11 cellular contexts compared by ENCODE assay signal in the genomic region with DNA sequence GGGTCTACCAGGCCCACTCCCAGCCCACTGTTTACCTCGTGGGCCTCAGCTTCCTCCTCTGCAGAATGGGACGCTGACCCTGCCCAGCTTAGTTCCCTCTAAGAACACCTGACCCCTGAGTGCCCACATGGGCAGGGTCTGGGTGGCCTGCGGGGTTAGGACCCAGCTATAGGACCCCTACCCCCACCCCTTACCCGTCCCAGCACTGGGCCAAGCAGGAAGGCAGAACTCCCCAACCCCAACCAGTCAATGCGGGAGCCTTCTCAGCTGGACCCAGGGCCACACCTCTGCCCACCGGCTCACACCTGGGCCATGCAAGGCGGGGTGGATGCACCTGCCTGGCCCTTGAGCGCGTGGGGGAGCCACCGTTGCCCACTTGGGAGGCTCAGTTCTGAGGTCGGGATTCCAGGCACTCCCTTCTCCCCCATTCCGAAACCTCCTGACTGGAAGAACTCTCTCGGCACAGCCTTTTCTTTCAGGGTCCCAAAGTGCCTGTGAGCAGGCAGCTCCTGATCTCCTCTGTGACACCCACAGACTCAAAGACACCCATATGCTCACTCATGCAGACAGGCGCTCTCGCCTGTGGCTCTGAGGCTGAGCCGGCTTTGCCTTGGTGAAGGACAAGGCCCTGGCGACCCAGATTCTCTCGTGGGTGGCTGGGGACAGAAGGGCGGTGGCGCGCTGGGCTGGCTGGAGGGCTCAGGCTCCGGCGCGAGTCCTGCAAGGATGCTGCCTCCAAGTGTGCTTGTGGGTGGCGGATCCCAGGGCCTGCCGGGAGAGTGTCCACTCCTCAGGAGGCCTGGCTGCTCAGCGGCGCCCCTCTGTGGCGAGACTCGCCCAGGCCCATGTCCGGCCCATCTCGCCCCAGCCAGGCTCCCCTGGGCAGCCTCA. TPM values are rescaled to one million over a fixed set of nuclear protein-coding genes. Genes with fewer than 3 reads are reported as not detected.
A peak's percentile ranks its signal among the peaks of the same experiment; 100 is the strongest.
DNase-seq lines count a peak whose midpoint lies in the region; ATAC-seq, FAIRE-seq and TF ChIP-seq lines count a peak whose summit lies in the region.
"Had no signal": no experiment of that assay in that cellular context is flagged by ENCODE, and none has a peak within 500 bp of the region (broad histone marks: within the 10 kb centered on the region; RNA-seq: fewer than 3 reads in every experiment).

No MANE protein-coding gene starts in this region.

- H4K20me1 ChIP-seq in GM12878 (ENCODE audit: control insufficient read depth, insufficient read depth) = no peaks in the 10 kb centered on the region

- no peak for TF ChIP-seq RAD21 in GM12878 (IDR thresholded peaks at IDR 0.05; ENCODE audit: insufficient read depth, low read depth, low read length)

- H3K9me3 ChIP-seq in GM12878 (replicated peaks; ENCODE audit: control insufficient read depth, insufficient read depth, low read length) (no peaks in the 10 kb centered on the region), left lung (no peaks in the 10 kb centered on the region), gastrocnemius medialis (no peaks in the 10 kb centered on the region)
- H3K9me3 ChIP-seq: MG63, SJSA1 had no signal

- CTCF ChIA-PET in GM12878 (lab: Yijun Ruan, JAX) = no interaction called here

- no TSS peak for BruUV-seq in GM12878 (replicated peaks; lab: Mats Ljungman, UMichigan)

- SMC1A ChIA-PET in GM12878 (lab: Charles Lee; ENCODE audit: uncharacterized antibody, unreplicated experiment) = no interaction called here

- TF ChIP-seq CTCF in AG09309 (IDR thresholded peaks at IDR 0.05; ENCODE audit: control insufficient read depth, insufficient read depth, low read depth, low read length, missing control alignments) (peak; percentile 24), GM13977 (IDR thresholded peaks at IDR 0.05; ENCODE audit: extremely low read depth, insufficient read depth, missing control alignments) (peak; percentile 29), GM12878 (IDR thresholded peaks at IDR 0.05 in 2 of 3, conservative IDR thresholded peaks at IDR 0.05 in 1 of 3; ENCODE audit: control insufficient read depth in 2 of 3, extremely low read depth in 1 of 3, insufficient read depth in 1 of 3, low read depth in 3 of 3, low read length in 3 of 3) (peak in 2 of 3 experiments; percentile 15 to 16; a peak in 1 of 6 replicates), left lung (IDR thresholded peaks at IDR 0.05) (no peak), gastrocnemius medialis (IDR thresholded peaks at IDR 0.05 in 4 of 5, conservative IDR thresholded peaks at IDR 0.05 in 1 of 5) (no peak)

- no peak overlapping the region for H2AFZ ChIP-seq in GM12878 (ENCODE audit: control insufficient read depth, low read depth, low read length)

- RAD21 ChIA-PET in GM12878 (lab: Charles Lee; ENCODE audit: unreplicated experiment) = no interaction called here

- TF ChIP-seq EP300 in GM12878 (IDR thresholded peaks at IDR 0.05; ENCODE audit: borderline replicate concordance in 1 of 2, control insufficient read depth in 1 of 2, low read depth in 2 of 2, low read length in 2 of 2) = no peak

- POLR2A ChIA-PET in GM12878 (lab: Charles Lee) = no interaction called here

- H3K27ac ChIP-seq in GM12878 (ENCODE audit: control insufficient read depth, insufficient read depth) (no peak overlapping the region), left lung (no peak overlapping the region), gastrocnemius medialis (no peak overlapping the region)
- H3K27ac ChIP-seq: SJSA1 had no signal

- H3K4me1 ChIP-seq in GM12878 (ENCODE audit: control insufficient read depth, insufficient read depth, low read length) (no peaks in the 10 kb centered on the region), left lung (peaks cover 0 to 14% of the 10 kb centered on the region in 2 donors), gastrocnemius medialis (no peaks in the 10 kb centered on the region)
- H3K4me1 ChIP-seq: SJSA1 had no signal

- no peak for DNase-seq in AG09309 (ENCODE audit: low read depth)
- DNase-seq in GM13977 (ENCODE audit: low spot score) = no peak
- no peak for DNase-seq in GM12878 (ENCODE audit: low read depth, low spot score)
- DNase-seq in left lung = peak in 1 of 2 donors; percentile 73
- DNase-seq in gastrocnemius medialis = no peak
- DNase-seq in C1 segment of cervical spinal cord (lab: John Stamatoyannopoulos, UW) = no peak
- DNase-seq: GOT3, MG63 had no signal

- ATAC-seq in GM12878 (peak; percentile 44; the same call in 2 of the 3 replicates), left lung (peak; percentile 55), HG03280 (IDR thresholded peaks at IDR 0.05; ENCODE audit: unreplicated experiment) (no peak), GM19463 (IDR thresholded peaks at IDR 0.05; ENCODE audit: unreplicated experiment) (no peak), gastrocnemius medialis (no peak)

- no peak overlapping the region for H3K4me2 ChIP-seq in GM12878 (ENCODE audit: control insufficient read depth, insufficient read depth)

- no peaks in the 10 kb centered on the region for H3K36me3 ChIP-seq in GM12878 (ENCODE audit: control insufficient read depth in 2 of 2, insufficient read depth in 2 of 2, low read length in 1 of 2)
- H3K36me3 ChIP-seq in left lung = no peaks in the 10 kb centered on the region
- H3K36me3 ChIP-seq in gastrocnemius medialis = no peaks in the 10 kb centered on the region
- H3K36me3 ChIP-seq: MG63, SJSA1 had no signal

- WGBS in GM12878 (ENCODE audit: insufficient coverage, insufficient replicate concordance, low lambda C conversion rate, missing lambda C conversion rate) = 55% methylated on average over 27 of the region's 32 CpGs

- TF ChIP-seq POLR2A in GM12878 (IDR thresholded peaks at IDR 0.05; ENCODE audit: low read depth, low read length) (no peak), gastrocnemius medialis (IDR thresholded peaks at IDR 0.05) (no peak)

- peaks cover 3% of the 10 kb centered on the region in 2 experiments; a peak in 3 of 4 replicates for H3K27me3 ChIP-seq in GM12878 (replicated peaks in 1 of 2; ENCODE audit: control insufficient read depth in 2 of 2, insufficient read depth in 2 of 2, low read length in 1 of 2)
- H3K27me3 ChIP-seq in left lung = peaks cover 13 to 44% of the 10 kb centered on the region in 2 donors
- H3K27me3 ChIP-seq in gastrocnemius medialis = peaks cover 10 to 27% (median 14%) of the 10 kb centered on the region in 3 donors

- FAIRE-seq in GM12878 (lab: Jason Lieb, UNC) = no peak

- in situ Hi-C loops in GM13977 (cut with MboI; ENCODE audit: low pct_unique_long_range_greater_than_20kb, low sequenced_read_pairs, unreplicated experiment) (no loop called here), GM12878 (cut with MboI) (no loop called here), gastrocnemius medialis (cut with MboI; ENCODE audit: low sequenced_read_pairs in 4 of 4) (no loop called here)

- H3K4me3 ChIP-seq in AG09309 (ENCODE audit: control insufficient read depth, low read depth, low read length) (no peak overlapping the region), GM12878 (no peak overlapping the region), left lung (no peak overlapping the region), gastrocnemius medialis (no peak overlapping the region)

- no peaks in the 10 kb centered on the region for H3K79me2 ChIP-seq in GM12878 (ENCODE audit: control insufficient read depth, insufficient read depth, low read length)

- no peak overlapping the region for H3K9ac ChIP-seq in GM12878 (ENCODE audit: control insufficient read depth, insufficient read depth, low read length)

- intact Hi-C loops in GM12878 (cut with micrococcal nuclease; ENCODE audit: unreplicated experiment) (no loop called here), left lung (cut with DNase I) (no loop called here), gastrocnemius medialis (cut with DNase I; ENCODE audit: low total_unique reads) (no loop called here)

TF ChIP-seq in GM12878, 131 proteins besides CTCF, POLR2A, EP300 and RAD21 (continues in another document):
- no peak for TF ChIP-seq SMAD5 (IDR thresholded peaks at IDR 0.05; ENCODE audit: low read depth)
- no peak for TF ChIP-seq FOXK2 (IDR thresholded peaks at IDR 0.05)
- TF ChIP-seq, protein P1, sequence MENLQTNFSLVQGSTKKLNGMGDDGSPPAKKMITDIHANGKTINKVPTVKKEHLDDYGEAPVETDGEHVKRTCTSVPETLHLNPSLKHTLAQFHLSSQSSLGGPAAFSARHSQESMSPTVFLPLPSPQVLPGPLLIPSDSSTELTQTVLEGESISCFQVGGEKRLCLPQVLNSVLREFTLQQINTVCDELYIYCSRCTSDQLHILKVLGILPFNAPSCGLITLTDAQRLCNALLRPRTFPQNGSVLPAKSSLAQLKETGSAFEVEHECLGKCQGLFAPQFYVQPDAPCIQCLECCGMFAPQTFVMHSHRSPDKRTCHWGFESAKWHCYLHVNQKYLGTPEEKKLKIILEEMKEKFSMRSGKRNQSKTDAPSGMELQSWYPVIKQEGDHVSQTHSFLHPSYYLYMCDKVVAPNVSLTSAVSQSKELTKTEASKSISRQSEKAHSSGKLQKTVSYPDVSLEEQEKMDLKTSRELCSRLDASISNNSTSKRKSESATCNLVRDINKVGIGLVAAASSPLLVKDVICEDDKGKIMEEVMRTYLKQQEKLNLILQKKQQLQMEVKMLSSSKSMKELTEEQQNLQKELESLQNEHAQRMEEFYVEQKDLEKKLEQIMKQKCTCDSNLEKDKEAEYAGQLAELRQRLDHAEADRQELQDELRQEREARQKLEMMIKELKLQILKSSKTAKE (IDR thresholded peaks at IDR 0.05; ENCODE audit: low read depth, poor library complexity, severe bottlenecking) = no peak
- TF ChIP-seq YBX1 (IDR thresholded peaks at IDR 0.05) = no peak
- no peak for TF ChIP-seq TBL1XR1 (IDR thresholded peaks at IDR 0.05; ENCODE audit: low read depth, low read length)
- TF ChIP-seq EZH2 (IDR thresholded peaks at IDR 0.05; ENCODE audit: borderline replicate concordance, control insufficient read depth, low read depth, low read length) = no peak

RNA-seq across cellular contexts. Expression of a gene that starts 27.9 kb away (rescaled TPM):
- 258 and 274 TPM in 2 replicates for total RNA-seq in GM12878 (2013; cell fraction: nucleolus; rRNA removed)
- 40.1 and 45.0 TPM in 2 replicates for total RNA-seq in GM12878 (2014; rRNA removed)
- 50.0 and 53.8 TPM in 2 replicates for total RNA-seq in GM12878 (2014; rRNA removed; fragmentation: Illumina TruSeq; extraction: Trizol)
- total RNA-seq in GM12878 (2021) = 44.8 and 49.2 TPM in 2 replicates
- polyA plus RNA-seq in GM12878 (2011; ENCODE audit: low read depth) = 25.1 TPM
- 47.8 and 55.4 TPM in 2 replicates for polyA plus RNA-seq in GM12878 (2011; rRNA removed)
- 29.9 and 33.4 TPM in 2 replicates for polyA plus RNA-seq in GM12878 (2011; cell fraction: cytosol; rRNA removed)
- 75.9 and 94.7 TPM in 2 replicates for polyA plus RNA-seq in GM12878 (2011; cell fraction: nucleus; rRNA removed)
- 25.0 and 33.4 TPM in 2 replicates for polyA plus RNA-seq in GM12878 (2012)
- 52.6 and 56.4 TPM in 2 replicates for polyA plus RNA-seq in GM12878 (2014; fragmentation: Illumina TruSeq; extraction: Trizol)
- 10 to 100 TPM; 12.8 to 13.5 TPM for polyA plus RNA-seq in GM12878 (2014; fragmentation: Nextera tagmentation; extraction: Ambion mirVana)
- polyA plus RNA-seq in GM12878 (2014; rRNA removed) = 35.4 and 40.6 TPM in 2 replicates
- 10 to 100 TPM; 45.9 to 46.2 TPM for polyA plus RNA-seq in GM12878 (2016; fragmentation: Nextera tagmentation; extraction: Ambion mirVana)
- polyA minus RNA-seq in GM12878 (2011; rRNA and poly(A)+ RNA removed) = 74.3 and 78.1 TPM in 2 replicates
- polyA minus RNA-seq in GM12878 (2011; cell fraction: cytosol; rRNA and poly(A)+ RNA removed) = 18.3 and 23.8 TPM in 2 replicates
- polyA minus RNA-seq in GM12878 (2011; cell fraction: nucleus; rRNA and poly(A)+ RNA removed) = 53.7 and 67.7 TPM in 2 replicates
- total RNA-seq in left lung = 10 to 100 TPM; 71.9 to 76.8 TPM
- 10 to 100 TPM in 1 of 4 donors, 1 to 10 TPM in 3; 6.9 to 11.6 (median 7.6) TPM for total RNA-seq in gastrocnemius medialis

Comparison
In these comparisons a context has a peak if more than half of its experiments do, and no peak if none do; other contexts are left out.
1. CTCF ChIP-seq: peak in AG09309 (single experiment), GM13977 (single experiment) and GM12878 (2 of 3); none in left lung (0 of 2) and gastrocnemius medialis (0 of 5).
2. ATAC-seq: peak in GM12878 (single experiment) and left lung (single experiment); none in HG03280 (single experiment), GM19463 (single experiment) and gastrocnemius medialis (0 of 2).